Comparison of ENCODE assay signal across 8 cellular contexts in the genomic region with DNA sequence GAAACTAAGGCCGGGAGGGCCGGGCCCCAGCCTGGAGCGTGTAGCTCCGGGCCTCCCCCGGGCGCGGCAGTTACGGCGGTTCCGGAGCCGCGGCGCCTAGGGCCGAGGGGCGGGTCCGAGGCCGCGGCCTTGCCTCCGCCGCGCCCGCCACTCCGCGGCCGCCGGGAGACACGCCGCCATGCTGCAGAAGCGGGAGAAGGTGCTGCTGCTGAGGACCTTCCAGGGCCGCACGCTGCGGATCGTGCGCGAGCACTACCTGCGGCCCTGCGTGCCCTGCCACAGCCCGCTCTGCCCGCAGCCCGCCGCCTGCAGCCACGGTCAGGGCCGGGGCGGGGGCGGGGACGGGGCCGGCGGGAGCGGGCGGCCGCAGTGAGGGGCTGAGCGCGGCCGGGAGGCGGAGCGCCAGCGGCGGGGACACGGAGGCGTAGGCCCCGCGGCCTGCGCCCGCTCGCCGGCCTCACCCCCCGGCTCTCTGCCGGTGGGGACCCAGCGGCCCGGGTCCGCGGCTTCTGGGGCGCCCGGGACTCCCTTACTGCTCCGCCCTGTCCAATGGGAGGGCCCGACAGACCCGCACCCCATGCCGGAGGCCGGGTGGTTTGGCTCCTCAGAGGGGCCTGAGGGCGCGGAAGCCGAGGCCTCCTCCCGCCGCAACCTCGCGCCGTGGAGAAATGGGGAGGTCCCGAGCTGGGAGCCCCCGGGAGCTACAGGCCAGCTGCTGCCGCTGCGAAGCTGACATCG. TPM values are rescaled to one million over a fixed set of nuclear protein-coding genes. Genes with fewer than 3 reads are reported as not detected.
DNase-seq lines count a peak whose midpoint lies in the region; ATAC-seq, FAIRE-seq and TF ChIP-seq lines count a peak whose summit lies in the region.

TSS of gene DIS3L (plus strand) at position 150 of the 738 bp plus-strand sequence. CDS start at position 179, 29 bp downstream.

- DNase-seq in HCT116 (ENCODE audit: low read depth, low spot score) (no peak), MV-4-11 (lab: John Stamatoyannopoulos, UW) (peak; percentile 28), WERI-Rb-1 (peak; percentile 59), bronchial epithelial cell (ENCODE audit: low read depth) (no peak), islet precursor cell (peak; percentile 81), DMS114 treated with DMSO at 0.1 percent for 48 hours (lab: John Stamatoyannopoulos, UW; ENCODE audit: unreplicated experiment) (no peak)
- DNase-seq in stimulated activated CD4-positive, alpha-beta T cell treated with anti-CD3 and anti-CD28 coated beads, Interleukin-15, amount 100 ng/mL, for 1 hour (ENCODE audit: low read depth in 1 of 2, low spot score in 1 of 2), result peak; percentile 31 to 53

- intact Hi-C loops in HCT116 (cut with micrococcal nuclease), result no loop called here

- H3K36me3 ChIP-seq in HCT116 (ENCODE audit: control insufficient read depth in 1 of 2, insufficient read depth in 2 of 2, low read length in 2 of 2) (peaks cover 0 to 5% of the 10 kb centered on the region in 2 experiments; a peak in 1 of 4 replicates), WERI-Rb-1 (no peaks in the 10 kb centered on the region), bronchial epithelial cell (ENCODE audit: control insufficient read depth, insufficient read depth, low read length) (no peaks in the 10 kb centered on the region)

- TF ChIP-seq POLR2A in HCT116 (IDR thresholded peaks at IDR 0.05; ENCODE audit: borderline replicate concordance, extremely low read depth, insufficient read depth, insufficient read length), result peak; percentile 82

- no peaks in the 10 kb centered on the region for H3K9me2 ChIP-seq in HCT116 (ENCODE audit: insufficient read depth)

- POLR2A ChIA-PET in HCT116 (lab: Charles Lee), result interaction anchor here (0.7 to 1.1 kb wide), 2 partner anchors 10 to 12 kb away, joined by 3 to 4 read pairs; no protein-coding TSS in a partner anchor

- H3K27ac ChIP-seq in HCT116 (ENCODE audit: low read depth, low read length) (peak within 1 kb of the TSS; percentile 88), WERI-Rb-1 (peak within 1 kb of the TSS; percentile 90)

- peaks cover 17 to 41% of the 10 kb centered on the region in 2 experiments for H3K4me1 ChIP-seq in HCT116 (ENCODE audit: control insufficient read depth in 1 of 2, insufficient read depth in 2 of 2, low read length in 2 of 2)

- FAIRE-seq in bronchial epithelial cell (lab: Jason Lieb, UNC), result no peak

- H3K4me3 ChIP-seq in HCT116 (replicated peaks in 1 of 2; ENCODE audit: low read depth in 1 of 2, low read length in 2 of 2) (peak within 1 kb of the TSS; percentile 67), WERI-Rb-1 (ENCODE audit: low read depth, low read length) (peak within 1 kb of the TSS; percentile 82), bronchial epithelial cell (ENCODE audit: low read depth, low read length) (peak within 1 kb of the TSS; percentile 52)

- no peak for TF ChIP-seq RAD21 in HCT116 (IDR thresholded peaks at IDR 0.05; ENCODE audit: low read depth)

- H3K4me2 ChIP-seq in HCT116 (ENCODE audit: low read length), result peak within 1 kb of the TSS; percentile 98

- RAD21 ChIA-PET in HCT116 (lab: Charles Lee; ENCODE audit: low non-redundant PET in 1 of 2, low total read pairs in 2 of 2, uncharacterized antibody in 2 of 2, unreplicated experiment in 2 of 2), result no interaction called here

- H3K27me3 ChIP-seq in HCT116 (ENCODE audit: insufficient read depth, low read length), result no peaks in the 10 kb centered on the region
- H3K27me3 ChIP-seq in WERI-Rb-1 (ENCODE audit: insufficient read depth, low read depth, severe bottlenecking), result no peaks in the 10 kb centered on the region
- H3K27me3 ChIP-seq in bronchial epithelial cell (ENCODE audit: control insufficient read depth, insufficient read depth, low read length), result no peaks in the 10 kb centered on the region

- H3K9ac ChIP-seq in HCT116 (ENCODE audit: low read length), result peak within 1 kb of the TSS; percentile 80

- no peaks in the 10 kb centered on the region for H4K20me1 ChIP-seq in HCT116 (ENCODE audit: insufficient read depth)

- H3K79me2 ChIP-seq in HCT116 (ENCODE audit: insufficient read depth, low read length), result peaks cover 32% of the 10 kb centered on the region

- no peaks in the 10 kb centered on the region for H3K9me3 ChIP-seq in HCT116 (ENCODE audit: control insufficient read depth in 1 of 2, insufficient read depth in 1 of 2, low read depth in 1 of 2, low read length in 2 of 2)
- H3K9me3 ChIP-seq in WERI-Rb-1 (ENCODE audit: severe bottlenecking), result no peaks in the 10 kb centered on the region

- TF ChIP-seq CTCF in GM12874 (IDR thresholded peaks at IDR 0.05; ENCODE audit: insufficient read depth, low read depth, low read length) (0 out of 2 replicates have a peak, but pooled peaks have one; percentile 7), HCT116 (IDR thresholded peaks at IDR 0.05 in 2 of 3, conservative IDR thresholded peaks at IDR 0.05 in 1 of 3; ENCODE audit: borderline replicate concordance in 1 of 3, insufficient read depth in 1 of 3, low read depth in 2 of 3, low read length in 2 of 3) (no peak), WERI-Rb-1 (IDR thresholded peaks at IDR 0.05; ENCODE audit: low read depth, low read length) (no peak), bronchial epithelial cell (IDR thresholded peaks at IDR 0.05; ENCODE audit: insufficient read depth, low read length, severe bottlenecking) (no peak)

- ATAC-seq in HCT116, result peak; percentile 84

- BruUV-seq in HCT116 (replicated peaks; lab: Mats Ljungman, UMichigan), result no TSS peak

- H2AFZ ChIP-seq in HCT116 (ENCODE audit: low read depth, low read length, poor library complexity, severe bottlenecking), result peak within 1 kb of the TSS; percentile 72

- CTCF ChIA-PET in HCT116 (lab: Charles Lee), result interaction anchor here (2.2 kb wide), 1 partner anchor 205 kb away, joined by 7 read pairs; no protein-coding TSS in a partner anchor

TF ChIP-seq in HCT116, 20 proteins besides CTCF, POLR2A, EP300 and RAD21 (continues in another document):
- TF ChIP-seq EZH2 (IDR thresholded peaks at IDR 0.05), result no peak
- TF ChIP-seq, protein P1, sequence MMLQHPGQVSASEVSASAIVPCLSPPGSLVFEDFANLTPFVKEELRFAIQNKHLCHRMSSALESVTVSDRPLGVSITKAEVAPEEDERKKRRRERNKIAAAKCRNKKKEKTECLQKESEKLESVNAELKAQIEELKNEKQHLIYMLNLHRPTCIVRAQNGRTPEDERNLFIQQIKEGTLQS (IDR thresholded peaks at IDR 0.05), result no peak
- TF ChIP-seq FOSL1 (IDR thresholded peaks at IDR 0.05; ENCODE audit: low read depth), result no peak
- TF ChIP-seq YY1 (IDR thresholded peaks at IDR 0.05; ENCODE audit: extremely low read depth, insufficient replicate concordance, low read depth, low read length), result peak; percentile 46
- TF ChIP-seq ZBTB33 (IDR thresholded peaks at IDR 0.05; ENCODE audit: extremely low read depth, insufficient replicate concordance, low read length), result no peak
- TF ChIP-seq POLR2AphosphoS5 (IDR thresholded peaks at IDR 0.05; ENCODE audit: low read depth, low read length), result peak; percentile 63
- no peak for TF ChIP-seq EZH2phosphoT487 (IDR thresholded peaks at IDR 0.05; ENCODE audit: borderline replicate concordance)
- no peak for TF ChIP-seq SRF (IDR thresholded peaks at IDR 0.05; ENCODE audit: low read depth)
- TF ChIP-seq EGR1 (IDR thresholded peaks at IDR 0.05; ENCODE audit: low read depth), result no peak
- TF ChIP-seq ZFX (IDR thresholded peaks at IDR 0.05), result peak; percentile 100
- TF ChIP-seq SP1 (IDR thresholded peaks at IDR 0.05; ENCODE audit: low read depth), result no peak
- TF ChIP-seq, protein P2, sequence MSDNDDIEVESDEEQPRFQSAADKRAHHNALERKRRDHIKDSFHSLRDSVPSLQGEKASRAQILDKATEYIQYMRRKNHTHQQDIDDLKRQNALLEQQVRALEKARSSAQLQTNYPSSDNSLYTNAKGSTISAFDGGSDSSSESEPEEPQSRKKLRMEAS (IDR thresholded peaks at IDR 0.05), result peak; percentile 60; the same call in 1 of the 2 replicates

RNA-seq across cellular contexts. Expression of gene DIS3L, which starts in this region (rescaled TPM):
- 32.2 TPM for total RNA-seq in HCT116 (2021; ENCODE audit: unreplicated experiment)
- polyA plus RNA-seq in HCT116 (2012), result 12.7 and 13.0 TPM in 2 replicates
- 11.8 and 19.2 TPM in 2 replicates for total RNA-seq in bronchial epithelial cell

Comparison
In these comparisons a context has a peak if more than half of its experiments do, and no peak if none do; other contexts are left out.
1. DNase-seq: peak in MV-4-11 (single experiment), WERI-Rb-1 (single experiment), islet precursor cell (single experiment) and stimulated activated CD4-positive, alpha-beta T cell treated with anti-CD3 and anti-CD28 coated beads, Interleukin-15, amount 100 ng/mL, for 1 hour (2 of 2); none in HCT116 (single experiment), bronchial epithelial cell (single experiment) and DMS114 treated with DMSO at 0.1 percent for 48 hours (single experiment).
2. Peak in every context shown above with its lines, with median percentiles within 50 percentile points of each other: H3K4me3 ChIP-seq.